Comparison of ENCODE assay signal across 25 cellular contexts in genomic region chr3:48026951-48027908, GRCh38. TPM values are rescaled to one million over a fixed set of nuclear protein-coding genes. Genes with fewer than 3 reads are reported as not detected.
DNase-seq lines count a peak whose midpoint lies in the region; TF ChIP-seq lines count a peak whose summit lies in the region.
"Had no signal": no experiment of that assay in that cellular context is flagged by ENCODE, and none has a peak within 500 bp of the region (broad histone marks: within the 10 kb centered on the region; RNA-seq: fewer than 3 reads in every experiment).

No MANE protein-coding gene starts in this region.

- peak overlapping the region; percentile 14 for H3K27ac ChIP-seq in VCaP
- H3K27ac ChIP-seq: BLaER1, GM23248, hepatocyte, SJSA1 had no signal

- TF ChIP-seq CTCF in VCaP (conservative IDR thresholded peaks at IDR 0.05) (no peak), epithelial cell of esophagus (IDR thresholded peaks at IDR 0.05; ENCODE audit: insufficient read depth, low read depth, low read length, missing control alignments) (no peak), neural crest cell (conservative IDR thresholded peaks at IDR 0.05) (no peak)

- no peak overlapping the region for H3K4me3 Mint-ChIP-seq in neural crest cell
- H3K4me3 Mint-ChIP-seq: activated CD8-positive, alpha-beta memory T cell treated with anti-CD3 and anti-CD28 coated beads, Interleukin-2, amount 10 ng/mL, durations not matched to agents 7 days and 5 days; activated naive CD8-positive, alpha-beta T cell treated with anti-CD3 and anti-CD28 coated beads, Interleukin-2, amount 50 U/mL, for 24 hours; activated T-cell treated with anti-CD3 and anti-CD28 coated beads, Interleukin-2, amount 50 U/mL, for 4 hours; type B pancreatic cell had no signal

- peak; percentile 23 for DNase-seq in NCI-H69 (lab: John Stamatoyannopoulos, UW)
- peak; percentile 52 for DNase-seq in epithelial cell of esophagus (ENCODE audit: low read depth)
- DNase-seq in neural crest cell (ENCODE audit: low read depth, low spot score), result no peak
- no peak for DNase-seq in DMS53 treated with DMSO at 0.1 percent for 48 hours (lab: John Stamatoyannopoulos, UW; ENCODE audit: unreplicated experiment)
- no peak for DNase-seq in stimulated activated naive CD4-positive, alpha-beta T cell (lab: John Stamatoyannopoulos, UW)
- DNase-seq in stimulated activated CD4-positive, alpha-beta T cell treated with anti-CD3 and anti-CD28 coated beads, Interleukin-15, amount 100 ng/mL, for 24 hours, result no peak
- DNase-seq: activated CD4-positive, alpha-beta T cell treated with anti-CD3 and anti-CD28 coated beads, Interleukin-2, amount 50 U/mL, for 4 hours; activated CD8-positive, alpha-beta memory T cell treated with anti-CD3 and anti-CD28 coated beads, Interleukin-2, amount 10 ng/mL, durations not matched to agents 7 days and 5 days; activated naive CD4-positive, alpha-beta T cell; activated naive CD8-positive, alpha-beta T cell treated with anti-CD3 and anti-CD28 coated beads, Interleukin-2, amount 50 U/mL, for 24 hours; activated T-cell treated with anti-CD3 and anti-CD28 coated beads, Interleukin-2, amount 50 U/mL, for 4 hours; cerebellar nuclear complex; DND-41; GM23248; NCI-H1092; NCI-H1694; NCI-H446 treated with DMSO at 0.1 percent for 48 hours; NCI-H82; posterior cingulate gyrus; stimulated activated CD4-positive, alpha-beta T cell treated with anti-CD3 and anti-CD28 coated beads, Interleukin-4, amount 100 ng/mL, for 4 hours had no signal

- no peaks in the 10 kb centered on the region for H3K27me3 Mint-ChIP-seq in neural crest cell (ENCODE audit: low read depth)
- H3K27me3 Mint-ChIP-seq: activated CD8-positive, alpha-beta memory T cell treated with anti-CD3 and anti-CD28 coated beads, Interleukin-2, amount 10 ng/mL, durations not matched to agents 7 days and 5 days; activated naive CD8-positive, alpha-beta T cell treated with anti-CD3 and anti-CD28 coated beads, Interleukin-2, amount 50 U/mL, for 24 hours; type B pancreatic cell had no signal

- no peaks in the 10 kb centered on the region for H3K36me3 Mint-ChIP-seq in neural crest cell (ENCODE audit: low read depth)

- peaks cover 40% of the 10 kb centered on the region for H3K4me1 Mint-ChIP-seq in neural crest cell

- no peaks in the 10 kb centered on the region for H3K9me3 Mint-ChIP-seq in neural crest cell
- H3K9me3 Mint-ChIP-seq: activated naive CD8-positive, alpha-beta T cell treated with anti-CD3 and anti-CD28 coated beads, Interleukin-2, amount 50 U/mL, for 24 hours; activated T-cell treated with anti-CD3 and anti-CD28 coated beads, Interleukin-2, amount 50 U/mL, for 4 hours; type B pancreatic cell had no signal

- no peak overlapping the region for H3K4me3 ChIP-seq in epithelial cell of esophagus (ENCODE audit: low read length)
- H3K4me3 ChIP-seq: BLaER1, GM23248, hepatocyte, SJSA1 had no signal

- H3K27ac Mint-ChIP-seq in neural crest cell (ENCODE audit: unreplicated experiment), result peak overlapping the region; percentile 4
- H3K27ac Mint-ChIP-seq: activated CD8-positive, alpha-beta memory T cell treated with anti-CD3 and anti-CD28 coated beads, Interleukin-2, amount 10 ng/mL, durations not matched to agents 7 days and 5 days; activated naive CD8-positive, alpha-beta T cell treated with anti-CD3 and anti-CD28 coated beads, Interleukin-2, amount 50 U/mL, for 24 hours had no signal

RNA-seq across cellular contexts. Expression of gene MAP4, which starts 11.0 kb away (rescaled TPM):
- total RNA-seq in neural crest cell, result 141 and 150 TPM in 2 replicates

Comparison
In these comparisons a context has a peak if more than half of its experiments do, and no peak if none do; other contexts are left out.
1. DNase-seq: peak in NCI-H69 (single experiment) and epithelial cell of esophagus (single experiment); none in neural crest cell (single experiment), DMS53 treated with DMSO at 0.1 percent for 48 hours (single experiment), stimulated activated naive CD4-positive, alpha-beta T cell (0 of 6) and stimulated activated CD4-positive, alpha-beta T cell treated with anti-CD3 and anti-CD28 coated beads, Interleukin-15, amount 100 ng/mL, for 24 hours (single experiment).